ENCODE assay signal across 19 cellular contexts in genomic region chr2:46390036-46390435, GRCh38.
"Had no signal": no experiment of that assay in that cellular context is flagged by ENCODE, and none has a peak within 500 bp of the region (broad histone marks: within the 10 kb centered on the region; RNA-seq: fewer than 3 reads in every experiment).

No MANE protein-coding gene starts in this region.

- H3K27ac Mint-ChIP-seq: activated naive CD8-positive, alpha-beta T cell treated with anti-CD3 and anti-CD28 coated beads for 36 hours; activated T-helper 17 cell treated with anti-CD3 and anti-CD28 coated beads, Interleukin-2, amount 50 U/mL, for 72 hours; effector memory CD8-positive, alpha-beta T cell; nephron progenitor cell; T-cell; T-helper 2 cell treated with Interferon-gamma antibody and Interleukin-4, amounts not matched to agents 5 μg/mL and 100 μg/mL, for 36 hours had no signal

- H3K4me3 Mint-ChIP-seq: activated naive CD8-positive, alpha-beta T cell treated with anti-CD3 and anti-CD28 coated beads for 36 hours; activated T-helper 17 cell treated with anti-CD3 and anti-CD28 coated beads, Interleukin-2, amount 50 U/mL, for 72 hours; central memory CD8-positive, alpha-beta T cell; effector memory CD8-positive, alpha-beta T cell; nephron progenitor cell; T-cell; T-helper 2 cell treated with Interferon-gamma antibody and Interleukin-4, amounts not matched to agents 5 μg/mL and 100 μg/mL, for 36 hours had no signal

- DNase-seq: activated CD4-positive, alpha-beta T cell treated with anti-CD3 and anti-CD28 coated beads for 1 hour; activated naive CD4-positive, alpha-beta T cell; activated naive CD8-positive, alpha-beta T cell treated with anti-CD3 and anti-CD28 coated beads for 36 hours; colonic mucosa; dorsolateral prefrontal cortex; effector memory CD8-positive, alpha-beta T cell; esophagus squamous epithelium; gastrocnemius medialis; lower lobe of right lung; mesendoderm; mucosa of descending colon; nephron progenitor cell; sigmoid colon; stimulated activated CD4-positive, alpha-beta T cell treated with anti-CD3 and anti-CD28 coated beads, Interleukin-2, amount 100 ng/mL, for 48 hours; stimulated activated naive CD4-positive, alpha-beta T cell; T-cell had no signal

- H3K36me3 ChIP-seq: colonic mucosa, sigmoid colon had no signal

- H3K4me1 Mint-ChIP-seq: activated T-helper 17 cell treated with anti-CD3 and anti-CD28 coated beads, Interleukin-2, amount 50 U/mL, for 72 hours; T-cell had no signal

- H3K9me3 Mint-ChIP-seq: activated naive CD8-positive, alpha-beta T cell treated with anti-CD3 and anti-CD28 coated beads for 36 hours; activated T-helper 17 cell treated with anti-CD3 and anti-CD28 coated beads, Interleukin-2, amount 50 U/mL, for 72 hours; central memory CD8-positive, alpha-beta T cell; effector memory CD8-positive, alpha-beta T cell; nephron progenitor cell; T-cell; T-helper 2 cell treated with Interferon-gamma antibody and Interleukin-4, amounts not matched to agents 5 μg/mL and 100 μg/mL, for 36 hours had no signal

- H3K27ac ChIP-seq: colonic mucosa, lower lobe of right lung, sigmoid colon had no signal

- H3K27me3 Mint-ChIP-seq: activated naive CD8-positive, alpha-beta T cell treated with anti-CD3 and anti-CD28 coated beads for 36 hours had no signal

- H3K36me3 Mint-ChIP-seq: activated naive CD8-positive, alpha-beta T cell treated with anti-CD3 and anti-CD28 coated beads for 36 hours; T-cell had no signal

- H3K4me1 ChIP-seq: colonic mucosa, gastrocnemius medialis, sigmoid colon had no signal

- H3K9me3 ChIP-seq: colonic mucosa, esophagus squamous epithelium, gastrocnemius medialis, lower lobe of right lung, mucosa of descending colon, sigmoid colon had no signal

- H3K27me3 ChIP-seq: colonic mucosa, dorsolateral prefrontal cortex, esophagus squamous epithelium, gastrocnemius medialis, sigmoid colon had no signal

- ATAC-seq: activated T-helper 17 cell treated with anti-CD3 and anti-CD28 coated beads, Interleukin-2, amount 50 U/mL, for 72 hours; effector memory CD8-positive, alpha-beta T cell; gastrocnemius medialis; mucosa of descending colon; T-cell had no signal

- H3K4me3 ChIP-seq: colonic mucosa, dorsolateral prefrontal cortex, esophagus squamous epithelium, gastrocnemius medialis, lower lobe of right lung, mucosa of descending colon, sigmoid colon had no signal
